In the genomic region with DNA sequence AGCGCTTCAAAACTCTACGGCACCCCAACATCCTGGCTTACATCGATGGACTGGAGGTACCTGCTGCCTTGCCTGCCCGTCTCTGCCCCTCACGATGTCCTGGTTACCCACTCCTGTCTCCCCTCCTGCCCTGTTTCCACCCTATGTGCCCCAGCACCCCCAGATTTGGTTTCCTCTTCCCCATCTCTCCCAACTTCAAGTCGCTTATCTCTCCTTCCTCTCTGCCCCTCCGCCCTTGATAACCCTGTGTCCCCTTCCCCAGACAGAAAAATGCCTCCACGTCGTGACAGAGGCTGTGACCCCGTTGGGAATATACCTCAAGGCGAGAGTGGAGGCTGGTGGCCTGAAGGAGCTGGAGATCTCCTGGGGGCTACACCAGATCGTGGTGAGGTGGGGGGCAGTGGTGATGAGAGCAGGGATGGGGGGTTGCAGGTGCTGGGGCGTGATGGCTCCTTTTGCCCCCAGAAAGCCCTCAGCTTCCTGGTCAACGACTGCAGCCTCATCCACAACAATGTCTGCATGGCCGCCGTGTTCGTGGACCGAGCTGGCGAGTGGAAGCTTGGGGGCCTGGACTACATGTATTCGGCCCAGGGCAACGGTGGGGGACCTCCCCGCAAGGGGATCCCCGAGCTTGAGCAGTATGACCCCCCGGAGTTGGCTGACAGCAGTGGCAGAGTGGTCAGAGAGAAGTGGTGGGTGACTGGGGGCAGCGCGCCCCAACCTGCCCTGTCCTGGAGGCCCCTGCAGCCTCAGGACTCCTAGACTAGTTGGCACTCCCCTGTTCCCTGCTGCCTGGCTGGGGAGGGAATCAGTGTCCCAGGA, we compare ENCODE assay signal across 8 cellular contexts. TPM values are rescaled to one million over a fixed set of nuclear protein-coding genes. Genes with fewer than 3 reads are reported as not detected.
DNase-seq lines count a peak whose midpoint lies in the region; ATAC-seq, FAIRE-seq and TF ChIP-seq lines count a peak whose summit lies in the region.

No MANE protein-coding gene starts in this region.

- no peaks in the 10 kb centered on the region for H3K27me3 Mint-ChIP-seq in activated T-helper 2 cell treated with anti-CD3 and anti-CD28 coated beads, Interferon-gamma antibody, Interleukin-2, Interleukin-4, amounts not matched to agents 10 μg/mL and 5 μg/mL and 100 μg/mL, durations not matched to agents 14 hours and 24 hours and 36 hours (ENCODE audit: low read depth)

- ATAC-seq in stimulated activated naive CD8-positive, alpha-beta T cell treated with anti-CD3 and anti-CD28 coated beads, Interleukin-15, Interleukin-2, amounts not matched to agents 100 U/mL and 50 U/mL, for 24 hours = peak; percentile 3
- no peak for ATAC-seq in GM19351 (IDR thresholded peaks at IDR 0.05; ENCODE audit: unreplicated experiment)

- H3K27ac Mint-ChIP-seq in activated T-helper 2 cell treated with anti-CD3 and anti-CD28 coated beads, Interferon-gamma antibody, Interleukin-2, Interleukin-4, amounts not matched to agents 10 μg/mL and 5 μg/mL and 100 μg/mL, durations not matched to agents 14 hours and 24 hours and 36 hours = peak overlapping the region; percentile 46

- no peaks in the 10 kb centered on the region for H3K9me3 Mint-ChIP-seq in activated T-helper 2 cell treated with anti-CD3 and anti-CD28 coated beads, Interferon-gamma antibody, Interleukin-2, Interleukin-4, amounts not matched to agents 10 μg/mL and 5 μg/mL and 100 μg/mL, durations not matched to agents 14 hours and 24 hours and 36 hours

- FAIRE-seq in RCC 7860 (lab: Jason Lieb, UNC) = no peak

- peak overlapping the region; percentile 80 for H3K4me3 Mint-ChIP-seq in activated T-helper 2 cell treated with anti-CD3 and anti-CD28 coated beads, Interferon-gamma antibody, Interleukin-2, Interleukin-4, amounts not matched to agents 10 μg/mL and 5 μg/mL and 100 μg/mL, durations not matched to agents 14 hours and 24 hours and 36 hours (ENCODE audit: low read depth)

- POLR2A ChIA-PET in HEK293T (lab: Yijun Ruan, JAX) = interaction anchor here (1.1 to 2.9 kb wide), 13 partner anchors 10 to 192 kb away, joined by 3 to 9 read pairs (median 5); a partner anchor contains a TSS

- no peaks in the 10 kb centered on the region for H3K9me3 ChIP-seq in iPS-18c (ENCODE audit: control insufficient read depth, insufficient read depth, low read length)

- peak overlapping the region; percentile 93 for H3K4me3 ChIP-seq in iPS-18c (ENCODE audit: insufficient read depth, low read depth, low read length)

- peaks cover 28% of the 10 kb centered on the region for H3K36me3 Mint-ChIP-seq in activated T-helper 2 cell treated with anti-CD3 and anti-CD28 coated beads, Interferon-gamma antibody, Interleukin-2, Interleukin-4, amounts not matched to agents 10 μg/mL and 5 μg/mL and 100 μg/mL, durations not matched to agents 14 hours and 24 hours and 36 hours (ENCODE audit: low read depth)

- CTCF ChIA-PET in HEK293T (lab: Yijun Ruan, JAX) = interaction anchor here (2.0 kb wide), 1 partner anchor 15 kb away, joined by 5 read pairs; no protein-coding TSS in a partner anchor

- DNase-seq in HEK293T (ENCODE audit: extremely low spot score) (no peak), RCC 7860 (ENCODE audit: low spot score) (no peak), DMS 273 (lab: John Stamatoyannopoulos, UW; ENCODE audit: unreplicated experiment) (no peak)
- DNase-seq in activated T-helper 2 cell treated with anti-CD3 and anti-CD28 coated beads, Interferon-gamma antibody, Interleukin-2, Interleukin-4, amounts not matched to agents 10 μg/mL and 5 μg/mL and 100 μg/mL, durations not matched to agents 14 hours and 24 hours and 36 hours (ENCODE audit: low spot score) = no peak
- no peak for DNase-seq in stimulated activated naive CD8-positive, alpha-beta T cell treated with anti-CD3 and anti-CD28 coated beads, Interleukin-15, Interleukin-2, amounts not matched to agents 100 U/mL and 50 U/mL, for 24 hours
- DNase-seq in stimulated activated CD8-positive, alpha-beta memory T cell treated with anti-CD3 and anti-CD28 coated beads, Interleukin-4, amount 100 ng/mL, for 48 hours = no peak

- intact Hi-C loops in activated T-helper 2 cell treated with anti-CD3 and anti-CD28 coated beads, Interferon-gamma antibody, Interleukin-2, Interleukin-4, amounts not matched to agents 10 μg/mL and 5 μg/mL and 100 μg/mL, durations not matched to agents 14 hours and 24 hours and 36 hours (cut with micrococcal nuclease) = loop anchor here (2.0 kb wide), 1 partner anchor 15 kb away; no protein-coding TSS in a partner anchor

- H3K4me1 Mint-ChIP-seq in activated T-helper 2 cell treated with anti-CD3 and anti-CD28 coated beads, Interferon-gamma antibody, Interleukin-2, Interleukin-4, amounts not matched to agents 10 μg/mL and 5 μg/mL and 100 μg/mL, durations not matched to agents 14 hours and 24 hours and 36 hours (ENCODE audit: low read depth) = peaks cover 41% of the 10 kb centered on the region

TF ChIP-seq in HEK293T, 16 proteins besides CTCF, POLR2A, EP300 and RAD21:
- 0 out of 2 replicates have a peak, but pooled peaks have one; percentile 1 for TF ChIP-seq L3MBTL2 (conservative IDR thresholded peaks at IDR 0.05)
- no peak for TF ChIP-seq TARDBP (IDR thresholded peaks at IDR 0.05)

RNA-seq across cellular contexts. Expression of a gene that starts 1.0 kb away (rescaled TPM):
- total RNA-seq in activated T-helper 2 cell treated with anti-CD3 and anti-CD28 coated beads, Interferon-gamma antibody, Interleukin-2, Interleukin-4, amounts not matched to agents 10 μg/mL and 5 μg/mL and 100 μg/mL, durations not matched to agents 14 hours and 24 hours and 36 hours = 94.4 and 95.8 TPM in 2 replicates

RNA-seq across cellular contexts. Expression of a gene that starts 27.0 kb away (rescaled TPM):
- 4,338 and 4,347 TPM in 2 replicates for total RNA-seq in activated T-helper 2 cell treated with anti-CD3 and anti-CD28 coated beads, Interferon-gamma antibody, Interleukin-2, Interleukin-4, amounts not matched to agents 10 μg/mL and 5 μg/mL and 100 μg/mL, durations not matched to agents 14 hours and 24 hours and 36 hours

RNA-seq across cellular contexts. Expression of a gene that starts 32.3 kb away (rescaled TPM):
- 85.3 and 86.4 TPM in 2 replicates for total RNA-seq in activated T-helper 2 cell treated with anti-CD3 and anti-CD28 coated beads, Interferon-gamma antibody, Interleukin-2, Interleukin-4, amounts not matched to agents 10 μg/mL and 5 μg/mL and 100 μg/mL, durations not matched to agents 14 hours and 24 hours and 36 hours

RNA-seq across cellular contexts. Expression of a gene that starts 44.4 kb away (rescaled TPM):
- 63.6 and 63.8 TPM in 2 replicates for total RNA-seq in activated T-helper 2 cell treated with anti-CD3 and anti-CD28 coated beads, Interferon-gamma antibody, Interleukin-2, Interleukin-4, amounts not matched to agents 10 μg/mL and 5 μg/mL and 100 μg/mL, durations not matched to agents 14 hours and 24 hours and 36 hours

RNA-seq across cellular contexts. Expression of a gene that starts 46.5 kb away (rescaled TPM):
- 31.5 and 32.0 TPM in 2 replicates for total RNA-seq in activated T-helper 2 cell treated with anti-CD3 and anti-CD28 coated beads, Interferon-gamma antibody, Interleukin-2, Interleukin-4, amounts not matched to agents 10 μg/mL and 5 μg/mL and 100 μg/mL, durations not matched to agents 14 hours and 24 hours and 36 hours
